ENCODE assay signal across 16 cellular contexts in the genomic region with DNA sequence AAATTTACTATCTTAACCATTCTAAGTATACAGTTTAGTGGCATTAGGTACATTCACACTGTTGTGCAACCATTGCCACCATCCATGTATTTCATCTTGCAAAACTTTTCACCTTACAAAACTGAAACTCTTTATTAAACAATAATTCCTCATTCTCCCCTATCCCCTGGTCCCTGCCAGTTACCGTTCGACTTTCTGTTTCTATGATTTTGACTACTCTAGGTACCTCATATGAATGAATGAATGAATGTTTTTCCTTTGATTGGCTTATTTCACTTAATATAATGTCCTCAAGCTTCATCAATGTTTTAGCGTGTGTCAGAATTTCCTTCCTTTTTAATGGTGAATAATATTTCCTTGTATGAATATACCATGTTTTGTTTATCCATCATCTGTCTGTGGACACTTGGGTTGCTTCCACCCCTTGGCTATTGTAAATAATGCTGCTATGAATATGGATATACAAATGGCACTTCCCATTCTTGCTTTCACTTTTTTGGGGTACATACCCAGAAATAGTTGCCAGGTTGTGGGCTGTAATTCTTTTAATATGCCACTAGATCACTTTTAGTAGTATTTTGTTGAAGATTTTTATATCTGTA.
DNase-seq lines count a peak whose midpoint lies in the region; ATAC-seq and TF ChIP-seq lines count a peak whose summit lies in the region.
"Had no signal": no experiment of that assay in that cellular context is flagged by ENCODE, and none has a peak within 500 bp of the region (broad histone marks: within the 10 kb centered on the region; RNA-seq: fewer than 3 reads in every experiment).

No MANE protein-coding gene starts in this region.

- H3K79me2 ChIP-seq in KMS-11 (ENCODE audit: insufficient read depth, low read depth), result peaks cover 9% of the 10 kb centered on the region; the same call in 1 of the 2 replicates

- peaks cover 50% of the 10 kb centered on the region for H3K4me1 Mint-ChIP-seq in stimulated activated naive CD8-positive, alpha-beta T cell treated with anti-CD3 and anti-CD28 coated beads, Interleukin-15, Interleukin-2, amounts not matched to agents 100 ng/mL and 50 ng/mL, for 24 hours (ENCODE audit: low read depth)
- H3K4me1 Mint-ChIP-seq in activated naive CD8-positive, alpha-beta T cell treated with anti-CD3 and anti-CD28 coated beads for 36 hours, result peaks cover 32% of the 10 kb centered on the region

- no peak for DNase-seq in stimulated activated naive CD8-positive, alpha-beta T cell treated with anti-CD3 and anti-CD28 coated beads, Interleukin-15, Interleukin-2, amounts not matched to agents 100 U/mL and 50 U/mL, for 24 hours
- no peak for DNase-seq in activated naive CD8-positive, alpha-beta T cell treated with anti-CD3 and anti-CD28 coated beads for 36 hours
- no peak for DNase-seq in effector CD8-positive, alpha-beta T cell (lab: John Stamatoyannopoulos, UW)
- no peak for DNase-seq in caudate nucleus (lab: John Stamatoyannopoulos, UW)
- DNase-seq in GM19240 (ENCODE audit: insufficient read length, low spot score), result no peak
- DNase-seq: BE2C; CD4-positive, alpha-beta memory T cell; GF-D8; GM23248; NCI-H1930; NCI-H2171; NCI-H446 treated with DMSO at 0.1 percent for 48 hours; NCI-H748 treated with DMSO at 0.1 percent for 48 hours; SHP77 treated with DMSO at 0.1 percent for 48 hours had no signal

- H3K36me3 ChIP-seq in KMS-11 (ENCODE audit: insufficient read depth), result no peaks in the 10 kb centered on the region

- no peaks in the 10 kb centered on the region for H3K27me3 ChIP-seq in KMS-11 (ENCODE audit: insufficient read depth, low read depth)
- H3K27me3 ChIP-seq: BE2C had no signal

- no peak overlapping the region for H2AFZ ChIP-seq in KMS-11 (ENCODE audit: low read depth)
- H2AFZ ChIP-seq: GM23248 had no signal

- no peak overlapping the region for H3K4me3 ChIP-seq in KMS-11 (IDR thresholded peaks at IDR 0.05; ENCODE audit: insufficient read depth, low read depth, low read length)
- H3K4me3 ChIP-seq: GM23248 had no signal

- H3K4me3 Mint-ChIP-seq in stimulated activated naive CD8-positive, alpha-beta T cell treated with anti-CD3 and anti-CD28 coated beads, Interleukin-15, Interleukin-2, amounts not matched to agents 100 ng/mL and 50 ng/mL, for 24 hours, result no peak overlapping the region
- no peak overlapping the region for H3K4me3 Mint-ChIP-seq in activated naive CD8-positive, alpha-beta T cell treated with anti-CD3 and anti-CD28 coated beads for 36 hours

- no peak overlapping the region for H3K9ac ChIP-seq in KMS-11
- H3K9ac ChIP-seq: GM23248 had no signal

- no peaks in the 10 kb centered on the region for H3K9me3 Mint-ChIP-seq in stimulated activated naive CD8-positive, alpha-beta T cell treated with anti-CD3 and anti-CD28 coated beads, Interleukin-15, Interleukin-2, amounts not matched to agents 100 ng/mL and 50 ng/mL, for 24 hours
- no peaks in the 10 kb centered on the region for H3K9me3 Mint-ChIP-seq in activated naive CD8-positive, alpha-beta T cell treated with anti-CD3 and anti-CD28 coated beads for 36 hours
- H3K9me3 Mint-ChIP-seq: CD4-positive, alpha-beta memory T cell had no signal

- peak overlapping the region; percentile 59 for H3K27ac Mint-ChIP-seq in stimulated activated naive CD8-positive, alpha-beta T cell treated with anti-CD3 and anti-CD28 coated beads, Interleukin-15, Interleukin-2, amounts not matched to agents 100 ng/mL and 50 ng/mL, for 24 hours
- H3K27ac Mint-ChIP-seq in activated naive CD8-positive, alpha-beta T cell treated with anti-CD3 and anti-CD28 coated beads for 36 hours, result peak overlapping the region; percentile 20
- H3K27ac Mint-ChIP-seq: CD4-positive, alpha-beta memory T cell had no signal

- no peaks in the 10 kb centered on the region for H4K20me1 ChIP-seq in KMS-11 (ENCODE audit: insufficient read depth)

- no peaks in the 10 kb centered on the region for H3K27me3 Mint-ChIP-seq in stimulated activated naive CD8-positive, alpha-beta T cell treated with anti-CD3 and anti-CD28 coated beads, Interleukin-15, Interleukin-2, amounts not matched to agents 100 ng/mL and 50 ng/mL, for 24 hours
- H3K27me3 Mint-ChIP-seq in activated naive CD8-positive, alpha-beta T cell treated with anti-CD3 and anti-CD28 coated beads for 36 hours, result no peaks in the 10 kb centered on the region
- H3K27me3 Mint-ChIP-seq: CD4-positive, alpha-beta memory T cell had no signal

- H3K4me1 ChIP-seq in KMS-11 (ENCODE audit: low read depth, poor library complexity, severe bottlenecking), result peaks cover 27% of the 10 kb centered on the region
- H3K4me1 ChIP-seq: BE2C had no signal

- no peak for TF ChIP-seq CTCF in KMS-11 (conservative IDR thresholded peaks at IDR 0.05; ENCODE audit: low read depth, low read length)

- H3K36me3 Mint-ChIP-seq in stimulated activated naive CD8-positive, alpha-beta T cell treated with anti-CD3 and anti-CD28 coated beads, Interleukin-15, Interleukin-2, amounts not matched to agents 100 ng/mL and 50 ng/mL, for 24 hours (ENCODE audit: low read depth), result peaks cover 44% of the 10 kb centered on the region
- peaks cover 17% of the 10 kb centered on the region for H3K36me3 Mint-ChIP-seq in activated naive CD8-positive, alpha-beta T cell treated with anti-CD3 and anti-CD28 coated beads for 36 hours

- H3K27ac ChIP-seq in KMS-11, result no peak overlapping the region; the same call in 1 of the 2 replicates
- no peak overlapping the region for H3K27ac ChIP-seq in caudate nucleus (ENCODE audit: low read depth, low read length)
- H3K27ac ChIP-seq: GM23248 had no signal

- ATAC-seq in stimulated activated naive CD8-positive, alpha-beta T cell treated with anti-CD3 and anti-CD28 coated beads, Interleukin-15, Interleukin-2, amounts not matched to agents 100 U/mL and 50 U/mL, for 24 hours, result no peak

- peak overlapping the region; percentile 19; the same call in 1 of the 2 replicates for H3K4me2 ChIP-seq in KMS-11
